In genomic region chr15:64701482-64701881, GRCh38 we compare ENCODE assay signal across 8 cellular contexts.
A peak's percentile ranks its signal among the peaks of the same experiment; 100 is the strongest.
DNase-seq lines count a peak whose midpoint lies in the region; ATAC-seq and TF ChIP-seq lines count a peak whose summit lies in the region.

No MANE protein-coding gene starts in this region.

- no peaks in the 10 kb centered on the region for H3K36me3 Mint-ChIP-seq in mesothelial cell of epicardium

- peak overlapping the region; percentile 72 for H3K4me3 Mint-ChIP-seq in mesothelial cell of epicardium

- ATAC-seq in left ventricle myocardium superior (no peak), HG02678 (IDR thresholded peaks at IDR 0.05; ENCODE audit: unreplicated experiment) (no peak)

- no peaks in the 10 kb centered on the region for H3K9me3 ChIP-seq in left ventricle myocardium inferior (replicated peaks)
- H3K9me3 ChIP-seq in breast epithelium: no peaks in the 10 kb centered on the region
- no peaks in the 10 kb centered on the region for H3K9me3 ChIP-seq in uterus

- H3K27ac ChIP-seq in left ventricle myocardium inferior (replicated peaks) (peak overlapping the region; percentile 87), breast epithelium (peak overlapping the region; percentile 23 to 40), uterus (peak overlapping the region; percentile 86 to 97)

- H3K4me1 Mint-ChIP-seq in mesothelial cell of epicardium: peaks cover 58% of the 10 kb centered on the region

- H3K36me3 ChIP-seq in left ventricle myocardium inferior: no peaks in the 10 kb centered on the region
- H3K36me3 ChIP-seq in breast epithelium: no peaks in the 10 kb centered on the region
- H3K36me3 ChIP-seq in uterus: no peaks in the 10 kb centered on the region

- no peaks in the 10 kb centered on the region for H3K9me3 Mint-ChIP-seq in mesothelial cell of epicardium

- TF ChIP-seq POLR2A in breast epithelium (IDR thresholded peaks at IDR 0.05) (no peak), uterus (IDR thresholded peaks at IDR 0.05) (no peak)

- H3K27me3 Mint-ChIP-seq in mesothelial cell of epicardium (ENCODE audit: low read depth): no peaks in the 10 kb centered on the region

- no peak for TF ChIP-seq CTCF in left ventricle myocardium inferior (IDR thresholded peaks at IDR 0.05; ENCODE audit: borderline replicate concordance)
- no peak for TF ChIP-seq CTCF in breast epithelium (IDR thresholded peaks at IDR 0.05)
- TF ChIP-seq CTCF in mesothelial cell of epicardium (IDR thresholded peaks at IDR 0.05; ENCODE audit: unreplicated experiment): no peak
- no peak for TF ChIP-seq CTCF in uterus (IDR thresholded peaks at IDR 0.05)

- DNase-seq in left ventricle myocardium inferior: no peak
- no peak for DNase-seq in left ventricle myocardium superior
- no peak for DNase-seq in breast epithelium (ENCODE audit: low spot score in 2 of 2)
- no peak for DNase-seq in mesothelial cell of epicardium (ENCODE audit: low spot score in 2 of 2, unreplicated experiment in 2 of 2)
- no peak for DNase-seq in uterus
- no peak for DNase-seq in foreskin melanocyte
- no peak for DNase-seq in NCI-H2107 treated with DMSO at 0.1 percent for 48 hours (lab: John Stamatoyannopoulos, UW; ENCODE audit: unreplicated experiment)

- peaks cover 73% of the 10 kb centered on the region for H3K4me1 ChIP-seq in left ventricle myocardium inferior
- peaks cover 16 to 31% of the 10 kb centered on the region in 2 donors for H3K4me1 ChIP-seq in breast epithelium
- H3K4me1 ChIP-seq in uterus: peaks cover 5 to 22% of the 10 kb centered on the region in 2 donors

- intact Hi-C loops in left ventricle myocardium inferior (cut with micrococcal nuclease) (no loop called here), left ventricle myocardium superior (cut with micrococcal nuclease) (no loop called here), breast epithelium (cut with DNase I; ENCODE audit: low total_unique reads) (loop anchor here (1.0 kb wide), 1 partner anchor 14 kb away; no protein-coding TSS in a partner anchor), uterus (cut with DNase I; ENCODE audit: low total_unique reads) (no loop called here)

- peak overlapping the region; percentile 90 for H3K27ac Mint-ChIP-seq in mesothelial cell of epicardium

- no peaks in the 10 kb centered on the region for H3K27me3 ChIP-seq in left ventricle myocardium inferior (ENCODE audit: low read depth)
- H3K27me3 ChIP-seq in breast epithelium: no peaks in the 10 kb centered on the region
- H3K27me3 ChIP-seq in uterus: no peaks in the 10 kb centered on the region

- H3K4me3 ChIP-seq in left ventricle myocardium inferior (peak overlapping the region; percentile 96), breast epithelium (peak overlapping the region; percentile 85 to 96 (median 87)), uterus (peak overlapping the region in 1 of 2 donors; percentile 65)

Comparison
In these comparisons a context has a peak if more than half of its experiments do, and no peak if none do; other contexts are left out.
1. H3K27ac ChIP-seq: peak in every context shown above with its lines; median percentile 92 in uterus; 87 in left ventricle myocardium inferior; 32 in breast epithelium.